7 cellular contexts compared by ENCODE assay signal in the genomic region with DNA sequence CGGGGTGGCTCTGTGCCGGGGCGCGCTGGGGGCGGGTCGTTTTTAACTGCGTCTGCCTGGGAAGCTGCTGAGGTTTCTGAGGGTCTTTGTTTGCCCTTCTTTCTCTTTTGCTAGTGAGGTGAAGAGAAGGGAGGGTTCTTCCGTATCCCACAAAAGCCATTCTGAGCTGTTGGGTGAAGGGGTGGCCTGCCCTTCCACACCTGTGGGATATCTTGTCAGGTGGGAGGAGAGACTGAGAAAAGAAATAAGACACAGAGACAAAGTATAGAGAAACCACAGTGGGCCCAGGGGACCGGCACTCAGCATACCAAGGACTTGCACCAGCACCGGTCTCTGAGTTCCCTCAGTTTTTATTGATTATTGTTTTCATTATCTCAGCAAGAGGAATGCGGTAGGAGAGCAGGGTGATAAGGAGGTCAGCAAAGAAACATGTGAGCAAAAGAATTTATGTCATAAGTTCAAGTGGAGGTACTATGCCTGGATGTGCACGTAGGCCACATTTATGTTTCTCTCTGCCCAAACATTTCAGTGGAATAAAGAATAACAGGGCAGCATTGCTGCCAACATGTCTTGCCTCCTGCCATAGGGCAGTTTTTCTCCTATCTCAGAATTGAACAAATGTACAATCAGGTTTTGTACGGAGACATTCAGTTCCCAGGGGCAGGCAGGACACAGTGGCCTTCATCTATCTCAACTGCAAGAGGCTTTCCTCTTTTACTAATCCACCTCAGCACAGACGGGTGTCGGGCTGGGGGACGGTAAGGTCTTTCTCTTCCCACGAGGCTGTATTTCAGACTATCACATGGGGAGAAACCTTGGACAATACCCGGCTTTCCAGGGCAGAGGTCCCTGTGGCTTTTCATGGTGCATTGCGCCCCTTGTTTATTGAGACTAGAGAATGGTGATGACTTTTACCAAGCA. TPM values are rescaled to one million over a fixed set of nuclear protein-coding genes. Genes with fewer than 3 reads are reported as not detected.
DNase-seq lines count a peak whose midpoint lies in the region; ATAC-seq and TF ChIP-seq lines count a peak whose summit lies in the region.

No MANE protein-coding gene starts in this region.

- peaks cover 18% of the 10 kb centered on the region for H3K27me3 Mint-ChIP-seq in osteocyte (ENCODE audit: unreplicated experiment)

- DNase-seq in SJSA1 (ENCODE audit: low read depth in 1 of 2, low spot score in 2 of 2) (peak in 1 of 2 experiments; percentile 71), fibroblast of peridontal ligament (ENCODE audit: extremely low read depth) (peak; percentile 54), osteocyte (ENCODE audit: extremely low spot score, unreplicated experiment) (no peak)
- DNase-seq in stimulated activated CD4-positive, alpha-beta T cell treated with anti-CD3 and anti-CD28 coated beads, Interleukin-15, amount 100 ng/mL, for 24 hours = no peak
- no peak for DNase-seq in stimulated activated naive CD4-positive, alpha-beta T cell treated with Interleukin-2 at 50 U/mL for 16 hours (lab: John Stamatoyannopoulos, UW)

- 0 out of 2 replicates have a peak, but pooled peaks cover 3% of the 10 kb centered on the region for H3K36me3 ChIP-seq in SJSA1

- H3K4me3 ChIP-seq in SJSA1 = peak overlapping the region; percentile 70

- TF ChIP-seq CTCF in osteocyte (IDR thresholded peaks at IDR 0.05) = no peak

- ATAC-seq in GM18870 (IDR thresholded peaks at IDR 0.05; ENCODE audit: unreplicated experiment) = peak; percentile 46
- ATAC-seq in HG02642 (IDR thresholded peaks at IDR 0.05; ENCODE audit: poor library complexity, unreplicated experiment) = peak; percentile 26

- H3K27ac Mint-ChIP-seq in osteocyte (ENCODE audit: unreplicated experiment) = peak overlapping the region; percentile 98

- no peaks in the 10 kb centered on the region for H3K9me3 ChIP-seq in SJSA1 (replicated peaks)

- H3K4me3 Mint-ChIP-seq in osteocyte (ENCODE audit: unreplicated experiment) = peak overlapping the region; percentile 94

- no peaks in the 10 kb centered on the region for H3K27me3 ChIP-seq in SJSA1 (replicated peaks)

- H3K9me3 Mint-ChIP-seq in osteocyte (ENCODE audit: unreplicated experiment) = no peaks in the 10 kb centered on the region

- H3K27ac ChIP-seq in SJSA1 = peak overlapping the region; percentile 92

- no peaks in the 10 kb centered on the region for H3K36me3 Mint-ChIP-seq in osteocyte (ENCODE audit: unreplicated experiment)

- H3K4me1 ChIP-seq in SJSA1 (replicated peaks) = peaks cover 18% of the 10 kb centered on the region

- peaks cover 22% of the 10 kb centered on the region for H3K4me1 Mint-ChIP-seq in osteocyte (ENCODE audit: unreplicated experiment)

RNA-seq across cellular contexts. Expression of a gene that starts 1.0 kb away (rescaled TPM):
- total RNA-seq in SJSA1 (2014; rRNA removed; shearing (Covaris generic)) = 2.6 and 5.9 TPM in 2 replicates
- 8.3 and 9.4 TPM in 2 replicates for total RNA-seq in osteocyte

RNA-seq across cellular contexts. Expression of a gene that starts 48.1 kb away (rescaled TPM):
- 8.8 and 11.1 TPM in 2 replicates for total RNA-seq in SJSA1 (2014; rRNA removed; shearing (Covaris generic))
- total RNA-seq in osteocyte = 32.1 and 39.9 TPM in 2 replicates
